17 cellular contexts compared by ENCODE assay signal in the genomic region with DNA sequence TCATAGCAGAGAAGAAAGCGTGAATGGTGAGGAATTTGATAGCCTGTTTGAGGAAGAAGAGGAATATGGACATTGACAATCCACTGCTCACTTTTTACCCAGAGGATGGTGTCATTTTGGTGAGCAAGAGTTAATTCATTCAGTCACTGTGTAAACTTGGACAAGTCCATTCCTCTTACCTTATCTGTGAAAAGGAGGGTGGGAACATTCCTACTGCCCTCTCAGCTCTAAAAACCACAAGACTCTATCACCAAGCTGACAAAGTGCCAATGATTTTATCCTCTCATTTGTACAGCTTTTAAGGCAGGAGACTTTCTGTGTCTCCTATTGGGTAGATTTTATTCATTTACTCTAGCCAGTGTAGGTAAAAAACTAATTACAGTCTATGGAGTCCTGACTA.
DNase-seq lines count a peak whose midpoint lies in the region; ATAC-seq and TF ChIP-seq lines count a peak whose summit lies in the region.
"Had no signal": no experiment of that assay in that cellular context is flagged by ENCODE, and none has a peak within 500 bp of the region (broad histone marks: within the 10 kb centered on the region; RNA-seq: fewer than 3 reads in every experiment).

No MANE protein-coding gene starts in this region.

- H3K27ac Mint-ChIP-seq in Calu3 (ENCODE audit: unreplicated experiment) (no peak overlapping the region), chondrocyte (ENCODE audit: unreplicated experiment) (peak overlapping the region; percentile 9)
- no peak overlapping the region for H3K27ac Mint-ChIP-seq in activated CD4-positive, alpha-beta memory T cell treated with anti-CD3 and anti-CD28 coated beads for 36 hours
- H3K27ac Mint-ChIP-seq: T-helper 1 cell treated with Interleukin-12 subunit alpha and Interleukin-12 subunit beta and Interleukin-4 antibody, amounts not matched to agents 30 μg/mL and 1 μg/mL, for 36 hours had no signal

- no peaks in the 10 kb centered on the region for H3K9me1 ChIP-seq in IMR-90 (ENCODE audit: insufficient read depth, low read length)

- H3K27me3 ChIP-seq in IMR-90 (ENCODE audit: control insufficient read depth, insufficient read depth, low read length) (0 out of 2 replicates have a peak, but pooled peaks cover 1% of the 10 kb centered on the region), lower lobe of right lung (ENCODE audit: low read depth) (no peaks in the 10 kb centered on the region), MM.1S (replicated peaks; ENCODE audit: insufficient read depth, low read length) (no peaks in the 10 kb centered on the region)
- H3K27me3 ChIP-seq: gastroesophageal sphincter, testis had no signal

- H3K4me3 Mint-ChIP-seq in Calu3 (ENCODE audit: low read depth, unreplicated experiment) (no peak overlapping the region), chondrocyte (ENCODE audit: unreplicated experiment) (no peak overlapping the region)
- H3K4me3 Mint-ChIP-seq in activated CD4-positive, alpha-beta memory T cell treated with anti-CD3 and anti-CD28 coated beads for 36 hours = no peak overlapping the region
- H3K4me3 Mint-ChIP-seq: T-helper 1 cell treated with Interleukin-12 subunit alpha and Interleukin-12 subunit beta and Interleukin-4 antibody, amounts not matched to agents 30 μg/mL and 1 μg/mL, for 36 hours had no signal

- H2BK20ac ChIP-seq in IMR-90 (ENCODE audit: low read depth, low read length) = no peak overlapping the region

- H2AFZ ChIP-seq in IMR-90 (replicated peaks; ENCODE audit: low read length, poor library complexity) (no peak overlapping the region), MM.1S (ENCODE audit: low read length) (no peak overlapping the region)
- H2AFZ ChIP-seq: parathyroid adenoma had no signal

- H3K4me3 ChIP-seq in IMR-90 (ENCODE audit: insufficient read depth, low read depth, low read length) (no peak overlapping the region), lower lobe of right lung (no peak overlapping the region), MM.1S (ENCODE audit: low read length) (no peak overlapping the region)
- H3K4me3 ChIP-seq: gastroesophageal sphincter, testis had no signal

- no peaks in the 10 kb centered on the region for H3F3A ChIP-seq in MM.1S (ENCODE audit: insufficient read depth, low read length)

- H3K4ac ChIP-seq in IMR-90 (ENCODE audit: low read depth, low read length) = no peak overlapping the region

- ATAC-seq in IMR-90 (ENCODE audit: low read depth) (no peak; the same call in 1 of the 2 replicates), lower lobe of right lung (peak; percentile 81 to 93), HG02798 (IDR thresholded peaks at IDR 0.05; ENCODE audit: poor library complexity, unreplicated experiment) (no peak)
- ATAC-seq: gastroesophageal sphincter, Panc1 had no signal

- dilution Hi-C loops in IMR-90 (cut with HindIII; ENCODE audit: low sequenced_read_pairs, unreplicated experiment) = no loop called here

- H3K36me3 Mint-ChIP-seq in Calu3 (ENCODE audit: insufficient read depth, unreplicated experiment) (no peaks in the 10 kb centered on the region), chondrocyte (ENCODE audit: low read depth) (no peaks in the 10 kb centered on the region)
- no peaks in the 10 kb centered on the region for H3K36me3 Mint-ChIP-seq in activated CD4-positive, alpha-beta memory T cell treated with anti-CD3 and anti-CD28 coated beads for 36 hours

- no peak overlapping the region for H3K56ac ChIP-seq in IMR-90 (ENCODE audit: extremely low read depth, insufficient read depth, low read length)

- no peaks in the 10 kb centered on the region for H4K20me1 ChIP-seq in IMR-90 (ENCODE audit: insufficient read depth, low read length)
- no peaks in the 10 kb centered on the region for H4K20me1 ChIP-seq in MM.1S (ENCODE audit: insufficient read depth, low read length)

- no peak overlapping the region for H2AK5ac ChIP-seq in IMR-90 (ENCODE audit: low read depth, low read length)

- no peak overlapping the region for H4K8ac ChIP-seq in IMR-90 (ENCODE audit: low read depth in 2 of 2, low read length in 2 of 2)

- H3K79me2 ChIP-seq in MM.1S (ENCODE audit: low read length) = no peaks in the 10 kb centered on the region
- H3K79me2 ChIP-seq: parathyroid adenoma had no signal

- H3K9ac ChIP-seq in IMR-90 (ENCODE audit: low read depth, low read length) = no peak overlapping the region
- H3K9ac ChIP-seq in MM.1S (ENCODE audit: low read length) = no peak overlapping the region
- H3K9ac ChIP-seq: parathyroid adenoma had no signal

- H3K18ac ChIP-seq in IMR-90 (ENCODE audit: low read depth, low read length) = no peak overlapping the region

- in situ Hi-C loops in IMR-90 (cut with MboI; ENCODE audit: low sequenced_read_pairs) = no loop called here

- WGBS in IMR-90 (ENCODE audit: extremely low coverage in 2 of 2, insufficient read length in 1 of 2), 2 experiments = no CpG with 5 or more reads among the region's 1 CpG

- no peaks in the 10 kb centered on the region for H3K27me3 Mint-ChIP-seq in Calu3 (ENCODE audit: unreplicated experiment)
- H3K27me3 Mint-ChIP-seq in chondrocyte (ENCODE audit: low read depth) = no peaks in the 10 kb centered on the region
- no peaks in the 10 kb centered on the region for H3K27me3 Mint-ChIP-seq in activated CD4-positive, alpha-beta memory T cell treated with anti-CD3 and anti-CD28 coated beads for 36 hours

- TF ChIP-seq RAD21 in IMR-90 (IDR thresholded peaks at IDR 0.05; ENCODE audit: low read length) = no peak

- CTCF ChIA-PET in Calu3 (lab: Charles Lee) = no interaction called here
- CTCF ChIA-PET in IMR-90 (lab: Yijun Ruan, JAX) = no interaction called here
- CTCF ChIA-PET in activated CD4-positive, alpha-beta memory T cell treated with anti-CD3 and anti-CD28 coated beads for 36 hours (lab: Charles Lee) = no interaction called here

- H3K9me2 ChIP-seq in MM.1S (replicated peaks; ENCODE audit: insufficient read depth, low read length) = no peaks in the 10 kb centered on the region

- no peaks in the 10 kb centered on the region for H3K9me3 Mint-ChIP-seq in Calu3 (ENCODE audit: low read depth, unreplicated experiment)
- H3K9me3 Mint-ChIP-seq in chondrocyte (ENCODE audit: low read depth) = peaks cover 3% of the 10 kb centered on the region
- no peaks in the 10 kb centered on the region for H3K9me3 Mint-ChIP-seq in activated CD4-positive, alpha-beta memory T cell treated with anti-CD3 and anti-CD28 coated beads for 36 hours
- H3K9me3 Mint-ChIP-seq: T-helper 1 cell treated with Interleukin-12 subunit alpha and Interleukin-12 subunit beta and Interleukin-4 antibody, amounts not matched to agents 30 μg/mL and 1 μg/mL, for 36 hours had no signal

- no peak overlapping the region for H3K4me2 ChIP-seq in IMR-90 (ENCODE audit: low read depth, low read length)
- no peak overlapping the region for H3K4me2 ChIP-seq in MM.1S (ENCODE audit: low read depth, low read length)

- TF ChIP-seq CTCF in Calu3 (IDR thresholded peaks at IDR 0.05; ENCODE audit: unreplicated experiment) (no peak), IMR-90 (conservative IDR thresholded peaks at IDR 0.05; ENCODE audit: low read depth, low read length) (no peak), chondrocyte (IDR thresholded peaks at IDR 0.05) (no peak), lower lobe of right lung (IDR thresholded peaks at IDR 0.05) (no peak), MM.1S (IDR thresholded peaks at IDR 0.05; ENCODE audit: low read length) (no peak)

- no peaks in the 10 kb centered on the region for H3K79me1 ChIP-seq in IMR-90 (ENCODE audit: low read depth in 1 of 2, low read length in 2 of 2)

- no peak overlapping the region for H2BK120ac ChIP-seq in IMR-90 (ENCODE audit: low read depth, low read length)

- TF ChIP-seq POLR2A in IMR-90 (IDR thresholded peaks at IDR 0.05; ENCODE audit: low read depth, low read length) = no peak

- H3K4me1 Mint-ChIP-seq in Calu3 (ENCODE audit: low read depth, unreplicated experiment) = peaks cover 8% of the 10 kb centered on the region
- peaks cover 31% of the 10 kb centered on the region for H3K4me1 Mint-ChIP-seq in chondrocyte (ENCODE audit: low read depth)
- H3K4me1 Mint-ChIP-seq in activated CD4-positive, alpha-beta memory T cell treated with anti-CD3 and anti-CD28 coated beads for 36 hours (ENCODE audit: low read depth) = no peaks in the 10 kb centered on the region

- intact Hi-C loops in Calu3 (cut with micrococcal nuclease; ENCODE audit: unreplicated experiment) (no loop called here), IMR-90 (cut with micrococcal nuclease) (no loop called here), lower lobe of right lung (cut with DNase I) (no loop called here)
- intact Hi-C loops in activated CD4-positive, alpha-beta memory T cell treated with anti-CD3 and anti-CD28 coated beads for 36 hours (cut with micrococcal nuclease) = no loop called here

- H3K14ac ChIP-seq in IMR-90 (replicated peaks; ENCODE audit: low read depth, low read length) = no peak overlapping the region

- H2AK9ac ChIP-seq in IMR-90 (replicated peaks; ENCODE audit: low read depth, low read length, poor library complexity) = no peak overlapping the region

- no peak overlapping the region for H2BK15ac ChIP-seq in IMR-90 (ENCODE audit: low read depth, low read length)

- H3K9me3 ChIP-seq in IMR-90 (ENCODE audit: control insufficient read depth, insufficient read depth, low read length) = no peaks in the 10 kb centered on the region
- H3K9me3 ChIP-seq in lower lobe of right lung = no peaks in the 10 kb centered on the region
- H3K9me3 ChIP-seq in MM.1S (replicated peaks; ENCODE audit: insufficient read depth, low read length) = no peaks in the 10 kb centered on the region
- H3K9me3 ChIP-seq: gastroesophageal sphincter, testis had no signal

- H2BK5ac ChIP-seq in IMR-90 (ENCODE audit: low read depth, low read length, poor library complexity, severe bottlenecking) = no peak overlapping the region

- BruUV-seq in Calu3 (replicated peaks; lab: Mats Ljungman, UMichigan) (no TSS peak), IMR-90 (replicated peaks; lab: Mats Ljungman, UMichigan) (no TSS peak)

- H3K4me1 ChIP-seq in IMR-90 (ENCODE audit: control insufficient read depth, insufficient read depth, low read length) = no peaks in the 10 kb centered on the region; the same call in 1 of the 2 replicates
- no peaks in the 10 kb centered on the region for H3K4me1 ChIP-seq in lower lobe of right lung
- no peaks in the 10 kb centered on the region for H3K4me1 ChIP-seq in MM.1S (ENCODE audit: low read length)
- H3K4me1 ChIP-seq: gastroesophageal sphincter, parathyroid adenoma, testis had no signal

- POLR2A ChIA-PET in IMR-90 (lab: Charles Lee; ENCODE audit: unreplicated experiment) = no interaction called here
- POLR2A ChIA-PET in activated CD4-positive, alpha-beta memory T cell treated with anti-CD3 and anti-CD28 coated beads for 36 hours (lab: Charles Lee) = no interaction called here

- H4K5ac ChIP-seq in IMR-90 (ENCODE audit: low read depth, low read length) = no peak overlapping the region

- H3K36me3 ChIP-seq in IMR-90 (ENCODE audit: control insufficient read depth, insufficient read depth, low read length) (no peaks in the 10 kb centered on the region), lower lobe of right lung (no peaks in the 10 kb centered on the region), MM.1S (replicated peaks; ENCODE audit: insufficient read depth, low read length) (no peaks in the 10 kb centered on the region)
- H3K36me3 ChIP-seq: gastroesophageal sphincter had no signal

- DNase-seq in Calu3 = peak; percentile 6
- DNase-seq in IMR-90 = peak; percentile 67
- DNase-seq in chondrocyte (ENCODE audit: low spot score) = no peak
- no peak for DNase-seq in lower lobe of right lung
- DNase-seq in activated CD4-positive, alpha-beta memory T cell treated with anti-CD3 and anti-CD28 coated beads for 36 hours = no peak
- DNase-seq in MM.1S = no peak
- DNase-seq in pons (ENCODE audit: low spot score) = no peak
- DNase-seq: DND-41, KBM-7, NCI-H1436 treated with DMSO at 0.1 percent for 48 hours, NCI-H510A treated with DMSO at 0.1 percent for 48 hours, testis had no signal

- no peak overlapping the region for H4K91ac ChIP-seq in IMR-90 (ENCODE audit: insufficient read depth, low read depth, low read length)

- no peak overlapping the region for H3K23ac ChIP-seq in IMR-90 (ENCODE audit: low read depth, low read length)

- H3K27ac ChIP-seq in IMR-90 (ENCODE audit: insufficient read depth, low read length) (no peak overlapping the region), lower lobe of right lung (peak overlapping the region; percentile 41), MM.1S (ENCODE audit: low read length) (no peak overlapping the region)
- H3K27ac ChIP-seq: gastroesophageal sphincter, parathyroid adenoma, testis had no signal

Comparison
In these comparisons a context has a peak if more than half of its experiments do, and no peak if none do; other contexts are left out.
1. DNase-seq: peak in Calu3 (single experiment) and IMR-90 (single experiment); none in chondrocyte (single experiment), lower lobe of right lung (single experiment), activated CD4-positive, alpha-beta memory T cell treated with anti-CD3 and anti-CD28 coated beads for 36 hours (single experiment), MM.1S (single experiment) and pons (single experiment).
2. ATAC-seq: peak in lower lobe of right lung (2 of 2); none in IMR-90 (single experiment) and HG02798 (single experiment).